8 cellular contexts compared by ENCODE assay signal in genomic region chr3:158105710-158106438, GRCh38. TPM values are rescaled to one million over a fixed set of nuclear protein-coding genes. Genes with fewer than 3 reads are reported as not detected.
DNase-seq lines count a peak whose midpoint lies in the region; ATAC-seq, FAIRE-seq and TF ChIP-seq lines count a peak whose summit lies in the region.

TSS of gene SHOX2 (minus strand) at chr3:158106420. CDS start at chr3:158106024, 396 bp downstream.

- ATAC-seq in GM18868 (IDR thresholded peaks at IDR 0.05; ENCODE audit: unreplicated experiment) (no peak), HG03097 (IDR thresholded peaks at IDR 0.05; ENCODE audit: low FRiP score, unreplicated experiment) (no peak)

- H3K4me1 ChIP-seq in BLaER1 (peaks cover 12% of the 10 kb centered on the region), mononuclear cell (ENCODE audit: insufficient read depth, low read length) (peaks cover 57% of the 10 kb centered on the region)

- peaks cover 88% of the 10 kb centered on the region for H3K27me3 ChIP-seq in BLaER1
- H3K27me3 ChIP-seq in dorsolateral prefrontal cortex, result peaks cover 3 to 86% (median 77%) of the 10 kb centered on the region in 45 donors
- peaks cover 77% of the 10 kb centered on the region for H3K27me3 ChIP-seq in mononuclear cell (ENCODE audit: insufficient read depth, low read length)

- H4K20me1 ChIP-seq in BLaER1, result peaks cover 92% of the 10 kb centered on the region

- no peak for TF ChIP-seq CTCF in dorsolateral prefrontal cortex (IDR thresholded peaks at IDR 0.05 in 54 of 56, conservative IDR thresholded peaks at IDR 0.05 in 2 of 56; ENCODE audit: low read depth in 1 of 56, partially characterized antibody in 56 of 56)

- intact Hi-C loops in dorsolateral prefrontal cortex (cut with DNase I), result no loop called here

- FAIRE-seq in H54 (lab: Jason Lieb, UNC), result no peak

- peak; percentile 69 for TF ChIP-seq POLR2A in H54 (IDR thresholded peaks at IDR 0.05; ENCODE audit: low read depth, low read length)

- H3K27ac ChIP-seq in BLaER1 (no peak within 1 kb of the TSS), SK-N-MC (no peak within 1 kb of the TSS), dorsolateral prefrontal cortex (no peak within 1 kb of the TSS)

- H3K36me3 ChIP-seq in BLaER1 (no peaks in the 10 kb centered on the region), SK-N-MC (ENCODE audit: insufficient read depth, low read length) (peaks cover 16% of the 10 kb centered on the region)

- H3K9ac ChIP-seq in BLaER1 (no peak within 1 kb of the TSS), SK-N-MC (ENCODE audit: insufficient read length) (peak within 1 kb of the TSS; percentile 63)

- H3K4me3 ChIP-seq in BLaER1, result peak within 1 kb of the TSS; percentile 52
- peak within 1 kb of the TSS; percentile 96 for H3K4me3 ChIP-seq in SK-N-MC
- peak within 1 kb of the TSS in 45 of 59 donors; percentile 3 to 56 (median 32) for H3K4me3 ChIP-seq in dorsolateral prefrontal cortex
- peak within 1 kb of the TSS; percentile 22 for H3K4me3 ChIP-seq in mononuclear cell (ENCODE audit: low read length)

- DNase-seq in H54 (ENCODE audit: insufficient read length, low spot score) (peak; percentile 15), SK-N-MC (ENCODE audit: low read depth, low spot score) (no peak), dorsolateral prefrontal cortex (no peak)
- DNase-seq in stimulated activated CD4-positive, alpha-beta T cell treated with anti-CD3 and anti-CD28 coated beads, Interleukin-4, amount 100 ng/mL, for 24 hours, result no peak

- peak within 1 kb of the TSS; percentile 66 for H3K4me2 ChIP-seq in BLaER1

- H3K9me3 ChIP-seq in BLaER1 (peaks cover 24% of the 10 kb centered on the region), SK-N-MC (ENCODE audit: low read depth, low read length) (no peaks in the 10 kb centered on the region), mononuclear cell (ENCODE audit: low read depth, low read length) (no peaks in the 10 kb centered on the region)

RNA-seq across cellular contexts. Expression of gene SHOX2, which starts in this region (rescaled TPM):
- 1 to 10 TPM in 1 of 120 experiments, under 1 TPM in 29, not detected in 90; 0.13 to 1.0 (median 0.32) TPM for total RNA-seq in dorsolateral prefrontal cortex
- total RNA-seq in mononuclear cell, result not detected

Comparison
In these comparisons a context has a peak if more than half of its experiments do, and no peak if none do; other contexts are left out.
1. H3K4me3 ChIP-seq: peak in every context shown above with its lines; median percentile 96 in SK-N-MC; 52 in BLaER1; 32 in dorsolateral prefrontal cortex; 22 in mononuclear cell.